ENCODE assay signal across 9 cellular contexts in genomic region chr18:48541747-48542108, GRCh38. TPM values are rescaled to one million over a fixed set of nuclear protein-coding genes. Genes with fewer than 3 reads are reported as not detected.
DNase-seq lines count a peak whose midpoint lies in the region; ATAC-seq, FAIRE-seq and TF ChIP-seq lines count a peak whose summit lies in the region.
"Had no signal": no experiment of that assay in that cellular context is flagged by ENCODE, and none has a peak within 500 bp of the region (broad histone marks: within the 10 kb centered on the region; RNA-seq: fewer than 3 reads in every experiment).

No MANE protein-coding gene starts in this region.

- intact Hi-C loops in colonic mucosa (cut with DNase I) (no loop called here), vagina (cut with DNase I) (no loop called here)

- H3K9ac ChIP-seq in colonic mucosa (ENCODE audit: low read depth in 2 of 2, low read length in 2 of 2) (peak overlapping the region in 1 of 2 donors; percentile 62), muscle layer of colon (ENCODE audit: low read length) (peak overlapping the region; percentile 34)

- H3K9me3 ChIP-seq in colonic mucosa (no peaks in the 10 kb centered on the region), muscle layer of colon (ENCODE audit: low read length) (no peaks in the 10 kb centered on the region), vagina (no peaks in the 10 kb centered on the region), small intestine (ENCODE audit: control insufficient read depth, low read depth) (no peaks in the 10 kb centered on the region)

- peaks cover 25% of the 10 kb centered on the region for H3K27me3 Mint-ChIP-seq in stimulated activated naive CD8-positive, alpha-beta T cell treated with anti-CD3 and anti-CD28 coated beads, Interleukin-15, Interleukin-2, amounts not matched to agents 100 ng/mL and 50 ng/mL, for 24 hours

- TF ChIP-seq CTCF in colonic mucosa (IDR thresholded peaks at IDR 0.05) (no peak), vagina (IDR thresholded peaks at IDR 0.05) (no peak)

- no peak for ATAC-seq in stimulated activated naive CD8-positive, alpha-beta T cell treated with anti-CD3 and anti-CD28 coated beads, Interleukin-15, Interleukin-2, amounts not matched to agents 100 U/mL and 50 U/mL, for 24 hours
- no peak for ATAC-seq in HG03139 (IDR thresholded peaks at IDR 0.05; ENCODE audit: unreplicated experiment)

- H3K4me1 Mint-ChIP-seq in stimulated activated naive CD8-positive, alpha-beta T cell treated with anti-CD3 and anti-CD28 coated beads, Interleukin-15, Interleukin-2, amounts not matched to agents 100 ng/mL and 50 ng/mL, for 24 hours (ENCODE audit: low read depth): peaks cover 22% of the 10 kb centered on the region

- FAIRE-seq in small intestine (lab: Jason Lieb, UNC): no peak

- H3K36me3 Mint-ChIP-seq in stimulated activated naive CD8-positive, alpha-beta T cell treated with anti-CD3 and anti-CD28 coated beads, Interleukin-15, Interleukin-2, amounts not matched to agents 100 ng/mL and 50 ng/mL, for 24 hours (ENCODE audit: low read depth): no peaks in the 10 kb centered on the region

- H3K4me1 ChIP-seq in colonic mucosa (no peaks in the 10 kb centered on the region), muscle layer of colon (ENCODE audit: insufficient read depth, low read length) (peaks cover 57% of the 10 kb centered on the region), vagina (peaks cover 51% of the 10 kb centered on the region), small intestine (ENCODE audit: control insufficient read depth in 2 of 2, insufficient read depth in 1 of 2, low read depth in 1 of 2, low read length in 1 of 2) (peaks cover 3 to 4% of the 10 kb centered on the region in 2 donors)

- WGBS in small intestine, 3 donors: 79 to 93% (median 85%) methylated on average over 2 of the region's 2 CpGs

- H3K9me3 Mint-ChIP-seq in stimulated activated naive CD8-positive, alpha-beta T cell treated with anti-CD3 and anti-CD28 coated beads, Interleukin-15, Interleukin-2, amounts not matched to agents 100 ng/mL and 50 ng/mL, for 24 hours: no peaks in the 10 kb centered on the region

- DNase-seq in stimulated activated naive CD8-positive, alpha-beta T cell treated with anti-CD3 and anti-CD28 coated beads, Interleukin-15, Interleukin-2, amounts not matched to agents 100 U/mL and 50 U/mL, for 24 hours: no peak
- no peak for DNase-seq in colonic mucosa
- DNase-seq in vagina (ENCODE audit: extremely low spot score in 2 of 2): no peak
- DNase-seq in stimulated activated CD4-positive, alpha-beta T cell treated with anti-CD3 and anti-CD28 coated beads, Interleukin-4, amount 100 ng/mL, for 1 hour: no peak
- DNase-seq in small intestine: no peak
- DNase-seq: activated CD4-positive, alpha-beta T cell treated with anti-CD3 and anti-CD28 coated beads for 1 hour had no signal

- no peaks in the 10 kb centered on the region for H3K36me3 ChIP-seq in colonic mucosa
- no peaks in the 10 kb centered on the region for H3K36me3 ChIP-seq in muscle layer of colon (ENCODE audit: insufficient read depth, low read length)
- H3K36me3 ChIP-seq in vagina: no peaks in the 10 kb centered on the region
- no peaks in the 10 kb centered on the region for H3K36me3 ChIP-seq in small intestine (ENCODE audit: control insufficient read depth in 2 of 2, insufficient read depth in 2 of 2, low read length in 2 of 2)

- H3K4me3 Mint-ChIP-seq in stimulated activated naive CD8-positive, alpha-beta T cell treated with anti-CD3 and anti-CD28 coated beads, Interleukin-15, Interleukin-2, amounts not matched to agents 100 ng/mL and 50 ng/mL, for 24 hours: peak overlapping the region; percentile 22

- no peak overlapping the region for H3K27ac Mint-ChIP-seq in stimulated activated naive CD8-positive, alpha-beta T cell treated with anti-CD3 and anti-CD28 coated beads, Interleukin-15, Interleukin-2, amounts not matched to agents 100 ng/mL and 50 ng/mL, for 24 hours

- H3K4me3 ChIP-seq in colonic mucosa (peak overlapping the region; percentile 73), muscle layer of colon (ENCODE audit: low read depth in 1 of 2, low read length in 2 of 2) (peak overlapping the region in 1 of 2 donors; percentile 58), vagina (peak overlapping the region; percentile 67 to 83), small intestine (ENCODE audit: low read depth in 1 of 2, low read length in 2 of 2) (no peak overlapping the region)

- H3K27me3 ChIP-seq in colonic mucosa: no peaks in the 10 kb centered on the region
- no peaks in the 10 kb centered on the region for H3K27me3 ChIP-seq in muscle layer of colon (ENCODE audit: control insufficient read depth in 1 of 2, insufficient read depth in 2 of 2, low read length in 2 of 2)
- no peaks in the 10 kb centered on the region for H3K27me3 ChIP-seq in vagina
- no peaks in the 10 kb centered on the region for H3K27me3 ChIP-seq in small intestine (ENCODE audit: control insufficient read depth in 2 of 2, insufficient read depth in 2 of 2, low read length in 2 of 2)

- H3K27ac ChIP-seq in colonic mucosa (peak overlapping the region; percentile 93), muscle layer of colon (ENCODE audit: low read depth, low read length) (peak overlapping the region; percentile 77), vagina (peak overlapping the region; percentile 93), small intestine (ENCODE audit: low read depth in 1 of 2, low read length in 1 of 2) (peak overlapping the region in 1 of 2 donors; percentile 81)

- TF ChIP-seq POLR2A in vagina (IDR thresholded peaks at IDR 0.05): no peak

RNA-seq across cellular contexts. Expression of gene CTIF, which starts 2.9 kb away (rescaled TPM):
- total RNA-seq in colonic mucosa (10 to 100 TPM; 13.0 to 16.7 TPM), vagina (35.1 TPM)
- polyA plus RNA-seq in small intestine: 10 to 100 TPM in 2 of 3 donors, 1 to 10 TPM in 1; 8.1 to 22.6 (median 12.5) TPM

Comparison
In these comparisons a context has a peak if more than half of its experiments do, and no peak if none do; other contexts are left out.
1. H3K4me3 ChIP-seq: peak in colonic mucosa (single experiment) and vagina (2 of 2); none in small intestine (0 of 2).